23 cellular contexts compared by ENCODE assay signal in the genomic region with DNA sequence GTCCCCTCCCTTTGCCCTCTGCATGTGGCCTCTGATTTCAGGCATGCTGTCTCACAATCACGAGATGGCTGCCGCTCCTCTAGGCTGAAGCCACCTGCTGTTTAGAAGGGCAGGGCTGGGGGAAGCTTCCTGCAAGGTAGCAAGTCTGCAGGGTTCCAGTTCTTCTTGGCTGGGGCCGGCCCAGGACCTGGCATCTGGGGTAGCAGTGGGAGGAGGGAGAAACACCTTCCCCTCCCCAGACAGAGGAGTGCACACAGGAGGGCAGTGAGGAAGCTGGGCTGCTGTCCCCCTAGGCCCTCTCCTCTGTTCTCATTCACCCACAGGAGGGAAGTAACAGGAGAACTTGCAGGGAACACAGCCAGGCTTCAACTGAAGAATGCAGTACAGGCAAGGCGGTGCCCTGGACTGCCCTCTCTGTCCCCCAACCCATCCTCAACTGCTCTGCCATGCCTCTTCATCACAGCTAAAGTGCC.
DNase-seq lines count a peak whose midpoint lies in the region; ATAC-seq and TF ChIP-seq lines count a peak whose summit lies in the region.
"Had no signal": no experiment of that assay in that cellular context is flagged by ENCODE, and none has a peak within 500 bp of the region (broad histone marks: within the 10 kb centered on the region; RNA-seq: fewer than 3 reads in every experiment).

No MANE protein-coding gene starts in this region.

- H3K27ac ChIP-seq in lung (ENCODE audit: low read depth in 1 of 2, low read length in 1 of 2) (no peak overlapping the region), right cardiac atrium (ENCODE audit: low read length) (no peak overlapping the region)
- H3K27ac ChIP-seq: breast epithelium had no signal

- CTCF ChIA-PET in WTC11 (lab: Charles Lee): interaction anchor here (1.7 kb wide), 1 partner anchor 17 kb away, joined by 4 read pairs; no protein-coding TSS in a partner anchor

- H3K9me3 ChIP-seq in lung (ENCODE audit: control insufficient read depth in 2 of 2, insufficient read depth in 1 of 2, low read length in 1 of 2): peaks cover 0 to 4% of the 10 kb centered on the region in 2 donors
- H3K9me3 ChIP-seq in right cardiac atrium (ENCODE audit: control insufficient read depth, low read length): no peaks in the 10 kb centered on the region
- H3K9me3 ChIP-seq: breast epithelium had no signal

- no peak for TF ChIP-seq CTCF in WTC11 (IDR thresholded peaks at IDR 0.05)
- TF ChIP-seq CTCF in lung (IDR thresholded peaks at IDR 0.05; ENCODE audit: control extremely low read depth, extremely low read depth): no peak

- H3K4me3 ChIP-seq in lung (no peak overlapping the region), right cardiac atrium (ENCODE audit: low read length) (no peak overlapping the region)
- H3K4me3 ChIP-seq: breast epithelium had no signal

- peak overlapping the region; percentile 1 for H3K27ac Mint-ChIP-seq in activated naive CD8-positive, alpha-beta T cell treated with anti-CD3 and anti-CD28 coated beads, Interleukin-2, amount 10 ng/mL, durations not matched to agents 7 days and 5 days
- no peak overlapping the region for H3K27ac Mint-ChIP-seq in activated naive CD8-positive, alpha-beta T cell treated with anti-CD3 and anti-CD28 coated beads, Interleukin-2, amount 50 U/mL, for 24 hours
- H3K27ac Mint-ChIP-seq in WTC11: no peak overlapping the region
- H3K27ac Mint-ChIP-seq: activated naive CD8-positive, alpha-beta T cell treated with anti-CD3 and anti-CD28 coated beads for 36 hours; nephron had no signal

- no peaks in the 10 kb centered on the region for H3K9me3 Mint-ChIP-seq in activated naive CD8-positive, alpha-beta T cell treated with anti-CD3 and anti-CD28 coated beads, Interleukin-2, amount 10 ng/mL, durations not matched to agents 7 days and 5 days
- no peaks in the 10 kb centered on the region for H3K9me3 Mint-ChIP-seq in activated naive CD8-positive, alpha-beta T cell treated with anti-CD3 and anti-CD28 coated beads, Interleukin-2, amount 50 U/mL, for 24 hours
- peaks cover 4% of the 10 kb centered on the region; the same call in 1 of the 2 replicates for H3K9me3 Mint-ChIP-seq in WTC11
- H3K9me3 Mint-ChIP-seq: activated naive CD8-positive, alpha-beta T cell treated with anti-CD3 and anti-CD28 coated beads for 36 hours; nephron had no signal

- DNase-seq in activated naive CD8-positive, alpha-beta T cell treated with anti-CD3 and anti-CD28 coated beads, Interleukin-2, amount 10 ng/mL, durations not matched to agents 7 days and 5 days: no peak
- no peak for DNase-seq in activated naive CD8-positive, alpha-beta T cell treated with anti-CD3 and anti-CD28 coated beads, Interleukin-2, amount 50 U/mL, for 24 hours
- DNase-seq in WTC11 (ENCODE audit: low spot score) (peak; percentile 38), lung (ENCODE audit: low spot score) (peak; percentile 13), NCI-H446 treated with DMSO at 0.1 percent for 48 hours (lab: John Stamatoyannopoulos, UW) (no peak), NCI-H146 (lab: John Stamatoyannopoulos, UW) (no peak), DMS53 treated with DMSO at 0.1 percent for 48 hours (lab: John Stamatoyannopoulos, UW; ENCODE audit: unreplicated experiment) (no peak), right cardiac atrium (no peak)
- DNase-seq: activated CD4-positive, alpha-beta T cell treated with anti-CD3 and anti-CD28 coated beads for 1 hour; activated naive CD8-positive, alpha-beta T cell treated with anti-CD3 and anti-CD28 coated beads for 36 hours; dermis blood vessel endothelial cell; DMS79; erythroblast; foreskin melanocyte; hypothalamus; kidney glomerular epithelial cell; midbrain; NCI-H1694; NCI-H446; stimulated activated CD4-positive, alpha-beta T cell treated with anti-CD3 and anti-CD28 coated beads, Interleukin-12 subunit alpha, Interleukin-12 subunit beta, amount 100 ng/mL, for 4 hours; stimulated activated CD8-positive, alpha-beta memory T cell treated with anti-CD3 and anti-CD28 coated beads, Interleukin-4, amount 100 ng/mL, for 48 hours had no signal

- no peaks in the 10 kb centered on the region for H3K4me1 Mint-ChIP-seq in activated naive CD8-positive, alpha-beta T cell treated with anti-CD3 and anti-CD28 coated beads, Interleukin-2, amount 10 ng/mL, durations not matched to agents 7 days and 5 days
- no peaks in the 10 kb centered on the region for H3K4me1 Mint-ChIP-seq in activated naive CD8-positive, alpha-beta T cell treated with anti-CD3 and anti-CD28 coated beads, Interleukin-2, amount 50 U/mL, for 24 hours
- peaks cover 15% of the 10 kb centered on the region for H3K4me1 Mint-ChIP-seq in WTC11
- H3K4me1 Mint-ChIP-seq: activated naive CD8-positive, alpha-beta T cell treated with anti-CD3 and anti-CD28 coated beads for 36 hours had no signal

- no peaks in the 10 kb centered on the region for H3K4me1 ChIP-seq in lung (ENCODE audit: control insufficient read depth in 2 of 2, insufficient read depth in 2 of 2, low read length in 2 of 2)
- H3K4me1 ChIP-seq in right cardiac atrium (ENCODE audit: control insufficient read depth, insufficient read depth, low read length): no peaks in the 10 kb centered on the region
- H3K4me1 ChIP-seq: breast epithelium had no signal

- POLR2A ChIA-PET in activated naive CD8-positive, alpha-beta T cell treated with anti-CD3 and anti-CD28 coated beads, Interleukin-2, amount 10 ng/mL, durations not matched to agents 7 days and 5 days (lab: Charles Lee): no interaction called here
- POLR2A ChIA-PET in WTC11 (lab: Charles Lee): no interaction called here

- intact Hi-C loops in right cardiac atrium (cut with DNase I): no loop called here

- 44 to 54% methylated on average over 4 of the region's 4 CpGs for WGBS in lung, 2 donors
- 69% methylated on average over 4 of the region's 4 CpGs for WGBS in right cardiac atrium

- H3K4me3 Mint-ChIP-seq in activated naive CD8-positive, alpha-beta T cell treated with anti-CD3 and anti-CD28 coated beads, Interleukin-2, amount 10 ng/mL, durations not matched to agents 7 days and 5 days: no peak overlapping the region
- no peak overlapping the region for H3K4me3 Mint-ChIP-seq in activated naive CD8-positive, alpha-beta T cell treated with anti-CD3 and anti-CD28 coated beads, Interleukin-2, amount 50 U/mL, for 24 hours
- no peak overlapping the region for H3K4me3 Mint-ChIP-seq in WTC11
- H3K4me3 Mint-ChIP-seq: activated naive CD8-positive, alpha-beta T cell treated with anti-CD3 and anti-CD28 coated beads for 36 hours; nephron had no signal

- H3K27me3 Mint-ChIP-seq in activated naive CD8-positive, alpha-beta T cell treated with anti-CD3 and anti-CD28 coated beads, Interleukin-2, amount 10 ng/mL, durations not matched to agents 7 days and 5 days: peaks cover 24% of the 10 kb centered on the region
- peaks cover 19% of the 10 kb centered on the region for H3K27me3 Mint-ChIP-seq in activated naive CD8-positive, alpha-beta T cell treated with anti-CD3 and anti-CD28 coated beads, Interleukin-2, amount 50 U/mL, for 24 hours
- H3K27me3 Mint-ChIP-seq in WTC11 (ENCODE audit: low read depth): no peaks in the 10 kb centered on the region; the same call in 1 of the 2 replicates
- H3K27me3 Mint-ChIP-seq: activated naive CD8-positive, alpha-beta T cell treated with anti-CD3 and anti-CD28 coated beads for 36 hours had no signal

- H3K27me3 ChIP-seq in lung (ENCODE audit: control insufficient read depth, insufficient read depth) (no peaks in the 10 kb centered on the region), right cardiac atrium (ENCODE audit: control insufficient read depth, insufficient read depth) (no peaks in the 10 kb centered on the region)
- H3K27me3 ChIP-seq: breast epithelium had no signal

- H3K36me3 ChIP-seq in lung (ENCODE audit: control insufficient read depth in 2 of 2, insufficient read depth in 2 of 2, low read length in 2 of 2): no peaks in the 10 kb centered on the region
- H3K36me3 ChIP-seq: breast epithelium had no signal

- ATAC-seq in activated naive CD8-positive, alpha-beta T cell treated with anti-CD3 and anti-CD28 coated beads, Interleukin-2, amount 10 ng/mL, durations not matched to agents 7 days and 5 days (ENCODE audit: low read depth): no peak
- ATAC-seq in activated naive CD8-positive, alpha-beta T cell treated with anti-CD3 and anti-CD28 coated beads, Interleukin-2, amount 50 U/mL, for 24 hours: no peak
- ATAC-seq in WTC11: peak; percentile 66
- ATAC-seq in lung (ENCODE audit: insufficient read depth, low FRiP score): no peak
- ATAC-seq in right cardiac atrium: no peak

- no peaks in the 10 kb centered on the region for H3K36me3 Mint-ChIP-seq in activated naive CD8-positive, alpha-beta T cell treated with anti-CD3 and anti-CD28 coated beads, Interleukin-2, amount 10 ng/mL, durations not matched to agents 7 days and 5 days
- H3K36me3 Mint-ChIP-seq in activated naive CD8-positive, alpha-beta T cell treated with anti-CD3 and anti-CD28 coated beads, Interleukin-2, amount 50 U/mL, for 24 hours (ENCODE audit: low read depth): no peaks in the 10 kb centered on the region
- no peaks in the 10 kb centered on the region for H3K36me3 Mint-ChIP-seq in WTC11
- H3K36me3 Mint-ChIP-seq: activated naive CD8-positive, alpha-beta T cell treated with anti-CD3 and anti-CD28 coated beads for 36 hours had no signal

TF ChIP-seq in WTC11, 78 proteins besides CTCF, POLR2A, EP300 and RAD21 (continues in another document):
- TF ChIP-seq ZNF232 (CRISPR knock-in tag; IDR thresholded peaks at IDR 0.05) (0 out of 2 replicates have a peak, but pooled peaks have one; percentile 34), SP1 (CRISPR knock-in tag; conservative IDR thresholded peaks at IDR 0.05) (0 out of 2 replicates have a peak, but pooled peaks have one; percentile 27), EMX1 (CRISPR knock-in tag; IDR thresholded peaks at IDR 0.05) (no peak), NFE2L1 (CRISPR knock-in tag; IDR thresholded peaks at IDR 0.05) (0 out of 2 replicates have a peak, but pooled peaks have one; percentile 23)
- TF ChIP-seq, protein P1, sequence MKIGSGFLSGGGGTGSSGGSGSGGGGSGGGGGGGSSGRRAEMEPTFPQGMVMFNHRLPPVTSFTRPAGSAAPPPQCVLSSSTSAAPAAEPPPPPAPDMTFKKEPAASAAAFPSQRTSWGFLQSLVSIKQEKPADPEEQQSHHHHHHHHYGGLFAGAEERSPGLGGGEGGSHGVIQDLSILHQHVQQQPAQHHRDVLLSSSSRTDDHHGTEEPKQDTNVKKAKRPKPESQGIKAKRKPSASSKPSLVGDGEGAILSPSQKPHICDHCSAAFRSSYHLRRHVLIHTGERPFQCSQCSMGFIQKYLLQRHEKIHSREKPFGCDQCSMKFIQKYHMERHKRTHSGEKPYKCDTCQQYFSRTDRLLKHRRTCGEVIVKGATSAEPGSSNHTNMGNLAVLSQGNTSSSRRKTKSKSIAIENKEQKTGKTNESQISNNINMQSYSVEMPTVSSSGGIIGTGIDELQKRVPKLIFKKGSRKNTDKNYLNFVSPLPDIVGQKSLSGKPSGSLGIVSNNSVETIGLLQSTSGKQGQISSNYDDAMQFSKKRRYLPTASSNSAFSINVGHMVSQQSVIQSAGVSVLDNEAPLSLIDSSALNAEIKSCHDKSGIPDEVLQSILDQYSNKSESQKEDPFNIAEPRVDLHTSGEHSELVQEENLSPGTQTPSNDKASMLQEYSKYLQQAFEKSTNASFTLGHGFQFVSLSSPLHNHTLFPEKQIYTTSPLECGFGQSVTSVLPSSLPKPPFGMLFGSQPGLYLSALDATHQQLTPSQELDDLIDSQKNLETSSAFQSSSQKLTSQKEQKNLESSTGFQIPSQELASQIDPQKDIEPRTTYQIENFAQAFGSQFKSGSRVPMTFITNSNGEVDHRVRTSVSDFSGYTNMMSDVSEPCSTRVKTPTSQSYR (CRISPR knock-in tag; IDR thresholded peaks at IDR 0.05): peak; percentile 73

Comparison
In these comparisons a context has a peak if more than half of its experiments do, and no peak if none do; other contexts are left out.
1. DNase-seq: peak in WTC11 (single experiment) and lung (single experiment); none in activated naive CD8-positive, alpha-beta T cell treated with anti-CD3 and anti-CD28 coated beads, Interleukin-2, amount 10 ng/mL, durations not matched to agents 7 days and 5 days (single experiment), activated naive CD8-positive, alpha-beta T cell treated with anti-CD3 and anti-CD28 coated beads, Interleukin-2, amount 50 U/mL, for 24 hours (single experiment), NCI-H446 treated with DMSO at 0.1 percent for 48 hours (single experiment), NCI-H146 (single experiment), DMS53 treated with DMSO at 0.1 percent for 48 hours (single experiment) and right cardiac atrium (0 of 3).